Comparison of ENCODE assay signal across 9 cellular contexts in genomic region chr5:139481580-139482049, GRCh38. TPM values are rescaled to one million over a fixed set of nuclear protein-coding genes. Genes with fewer than 3 reads are reported as not detected.
DNase-seq lines count a peak whose midpoint lies in the region; ATAC-seq, FAIRE-seq and TF ChIP-seq lines count a peak whose summit lies in the region.
"Had no signal": no experiment of that assay in that cellular context is flagged by ENCODE, and none has a peak within 500 bp of the region (broad histone marks: within the 10 kb centered on the region; RNA-seq: fewer than 3 reads in every experiment).

No MANE protein-coding gene starts in this region.

- TF ChIP-seq CTCF in A673 (conservative IDR thresholded peaks at IDR 0.05; ENCODE audit: low read depth, low read length) (peak; percentile 36; the same call in 1 of the 2 replicates), Peyer's patch (IDR thresholded peaks at IDR 0.05) (no peak), H1 (IDR thresholded peaks at IDR 0.05; ENCODE audit: control extremely low read depth in 1 of 3, insufficient read depth in 1 of 3, low read depth in 1 of 3, low read length in 3 of 3) (peak in 2 of 3 experiments; percentile 9 to 35; a peak in 2 of 4 replicates)

- no peak for FAIRE-seq in H1 (lab: Jason Lieb, UNC)

- no peak for TF ChIP-seq EP300 in H1 (IDR thresholded peaks at IDR 0.05; ENCODE audit: borderline replicate concordance in 1 of 2, low read depth in 2 of 2, low read length in 2 of 2)

- H3K18ac ChIP-seq in H1 (ENCODE audit: extremely low read depth, low read length), result peak overlapping the region; percentile 48

- H3K27me3 ChIP-seq in A673 (replicated peaks; ENCODE audit: insufficient read depth, low read depth, low read length, poor library complexity) (no peaks in the 10 kb centered on the region), Peyer's patch (no peaks in the 10 kb centered on the region), H1 (replicated peaks in 1 of 4; ENCODE audit: control insufficient read depth in 3 of 4, extremely low read depth in 1 of 4, insufficient read depth in 3 of 4, low read length in 3 of 4) (no peaks in the 10 kb centered on the region)

- ATAC-seq in GM18511 (IDR thresholded peaks at IDR 0.05; ENCODE audit: unreplicated experiment), result peak; percentile 44
- ATAC-seq in natural killer cell treated with Interleukin-12 subunit alpha and Interleukin-12 subunit beta and Interleukin-15 and Interleukin-18, amount 100 ng/mL, for 72 hours, result no peak

- H3K14ac ChIP-seq in H1 (ENCODE audit: insufficient read length), result no peak overlapping the region

- intact Hi-C loops in A673 (cut with micrococcal nuclease; ENCODE audit: unreplicated experiment), result no loop called here

- no peak overlapping the region for H3K4me2 ChIP-seq in H1 (ENCODE audit: insufficient read depth in 1 of 2, low read depth in 2 of 2, low read length in 2 of 2)

- no peaks in the 10 kb centered on the region for H3K27me3 Mint-ChIP-seq in natural killer cell treated with Interleukin-12 subunit alpha and Interleukin-12 subunit beta and Interleukin-15 and Interleukin-18, amount 100 ng/mL, for 72 hours

- H3K36me3 ChIP-seq in A673 (ENCODE audit: insufficient read depth, low read length, poor library complexity, severe bottlenecking) (peaks cover 10% of the 10 kb centered on the region), Peyer's patch (peaks cover 0 to 13% (median 0%) of the 10 kb centered on the region in 3 donors), H1 (ENCODE audit: control insufficient read depth in 2 of 4, insufficient read depth in 4 of 4, low read length in 3 of 4) (no peaks in the 10 kb centered on the region)

- no peak overlapping the region for H4K8ac ChIP-seq in H1 (ENCODE audit: extremely low read depth, insufficient read depth, low read length)

- H3K4ac ChIP-seq in H1 (replicated peaks; ENCODE audit: insufficient read length, low read depth, low read length), result no peak overlapping the region

- H3K36me3 Mint-ChIP-seq in natural killer cell treated with Interleukin-12 subunit alpha and Interleukin-12 subunit beta and Interleukin-15 and Interleukin-18, amount 100 ng/mL, for 72 hours, result no peaks in the 10 kb centered on the region

- H3K4me3 ChIP-seq in A673 (ENCODE audit: low read depth, low read length, poor library complexity, severe bottlenecking) (peak overlapping the region; percentile 55), Peyer's patch (peak overlapping the region; percentile 34 to 55 (median 44)), H1 (ENCODE audit: extremely low read depth in 1 of 4, insufficient read depth in 2 of 4, low read depth in 3 of 4, low read length in 4 of 4) (no peak overlapping the region)

- peak overlapping the region; percentile 95 for H3K4me3 Mint-ChIP-seq in natural killer cell treated with Interleukin-12 subunit alpha and Interleukin-12 subunit beta and Interleukin-15 and Interleukin-18, amount 100 ng/mL, for 72 hours

- no peak overlapping the region for H4K5ac ChIP-seq in H1 (ENCODE audit: insufficient read length, low read depth, low read length)

- no peak overlapping the region for H2BK12ac ChIP-seq in H1 (ENCODE audit: low read depth, low read length)

- H2AK5ac ChIP-seq in H1 (ENCODE audit: low read depth, low read length), result no peak overlapping the region

- TF ChIP-seq RAD21 in H1 (IDR thresholded peaks at IDR 0.05 in 1 of 2, conservative IDR thresholded peaks at IDR 0.05 in 1 of 2; ENCODE audit: low read depth in 2 of 2, low read length in 2 of 2), result peak; percentile 21 to 37; a peak in 2 of 4 replicates

- peak overlapping the region; percentile 92 to 95 for H3K27ac Mint-ChIP-seq in natural killer cell treated with Interleukin-12 subunit alpha and Interleukin-12 subunit beta and Interleukin-15 and Interleukin-18, amount 100 ng/mL, for 72 hours

- peaks cover 33 to 41% of the 10 kb centered on the region in 2 donors for H3K4me1 Mint-ChIP-seq in natural killer cell treated with Interleukin-12 subunit alpha and Interleukin-12 subunit beta and Interleukin-15 and Interleukin-18, amount 100 ng/mL, for 72 hours (ENCODE audit: low read depth in 2 of 2)

- TF ChIP-seq POLR2A in Peyer's patch (IDR thresholded peaks at IDR 0.05) (no peak), H1 (IDR thresholded peaks at IDR 0.05; ENCODE audit: control extremely low read depth in 1 of 2, low read depth in 2 of 2, low read length in 2 of 2) (no peak)

- WGBS in H1 (ENCODE audit: extremely low coverage in 1 of 2, insufficient coverage in 1 of 2, insufficient read length in 1 of 2, insufficient replicate concordance in 2 of 2, low coverage in 1 of 2, low lambda C conversion rate in 2 of 2, missing lambda C conversion rate in 1 of 2), 2 experiments, result 82% methylated on average over 5 of the region's 5 CpGs; no CpG with 5 or more reads in 1 of the 2 experiments

- H2BK120ac ChIP-seq in H1 (replicated peaks; ENCODE audit: low read depth, low read length), result no peak overlapping the region

- H3K27ac ChIP-seq in A673 (ENCODE audit: low read depth, low read length, poor library complexity, severe bottlenecking) (peak overlapping the region; percentile 89), Peyer's patch (peak overlapping the region; percentile 74 to 93 (median 87)), H1 (ENCODE audit: low read depth, low read length) (no peak overlapping the region)

- no TSS peak for BruUV-seq in A673 (replicated peaks; lab: Mats Ljungman, UMichigan)

- no peaks in the 10 kb centered on the region for H3K9me3 Mint-ChIP-seq in natural killer cell treated with Interleukin-12 subunit alpha and Interleukin-12 subunit beta and Interleukin-15 and Interleukin-18, amount 100 ng/mL, for 72 hours

- 0 out of 2 replicates have a peak overlapping the region, but pooled peaks have one; percentile 74 for H2AFZ ChIP-seq in H1 (ENCODE audit: low read length)

- no peaks in the 10 kb centered on the region for H4K20me1 ChIP-seq in H1 (replicated peaks in 1 of 2; ENCODE audit: control insufficient read depth in 1 of 2, insufficient read depth in 2 of 2, low read length in 2 of 2)

- H3K56ac ChIP-seq in H1 (replicated peaks; ENCODE audit: insufficient read length, low read depth, low read length), result no peak overlapping the region

- H2BK20ac ChIP-seq in H1 (ENCODE audit: low read length), result no peak overlapping the region

- H3K9me3 ChIP-seq in A673 (ENCODE audit: low read depth, low read length, poor library complexity, severe bottlenecking) (no peaks in the 10 kb centered on the region), Peyer's patch (no peaks in the 10 kb centered on the region), H1 (ENCODE audit: insufficient read depth in 2 of 2, low read depth in 1 of 2, low read length in 1 of 2) (no peaks in the 10 kb centered on the region)

- no peaks in the 10 kb centered on the region for H3K79me1 ChIP-seq in H1 (ENCODE audit: low read depth, low read length)

- H3K4me1 ChIP-seq in A673 (ENCODE audit: insufficient read depth, low read length, poor library complexity, severe bottlenecking) (peaks cover 10% of the 10 kb centered on the region), Peyer's patch (peaks cover 0 to 26% (median 0%) of the 10 kb centered on the region in 4 donors), H1 (replicated peaks in 1 of 4; ENCODE audit: control insufficient read depth in 3 of 4, insufficient read depth in 4 of 4, low read length in 3 of 4) (peaks cover 0 to 10% (median 5%) of the 10 kb centered on the region in 4 experiments; a peak in 5 of 7 replicates)

- peak; percentile 50 for DNase-seq in A673 (ENCODE audit: low spot score)
- peak in 1 of 3 donors; percentile 22 for DNase-seq in Peyer's patch
- no peak for DNase-seq in H1 (ENCODE audit: low read depth in 1 of 2, low spot score in 2 of 2)
- peak; percentile 62 for DNase-seq in natural killer cell treated with Interleukin-12 subunit alpha and Interleukin-12 subunit beta and Interleukin-15 and Interleukin-18, amount 100 ng/mL, for 72 hours (ENCODE audit: low spot score)
- DNase-seq in NCI-H187 treated with DMSO at 0.1 percent for 48 hours (lab: John Stamatoyannopoulos, UW), result no peak
- no peak for DNase-seq in stimulated activated CD8-positive, alpha-beta memory T cell treated with anti-CD3 and anti-CD28 coated beads, Interleukin-4, amount 100 ng/mL, for 48 hours
- no peak for DNase-seq in NK-92 treated with Interleukin-12 subunit alpha and Interleukin-12 subunit beta, amount 100 ng/mL, for 24 hours (lab: John Stamatoyannopoulos, UW)

- H3K23me2 ChIP-seq in H1 (ENCODE audit: low read depth, low read length), result no peaks in the 10 kb centered on the region; the same call in 1 of the 2 replicates

- CTCF ChIA-PET in A673 (lab: Charles Lee), result interaction anchor here (1.2 kb wide), 1 partner anchor 59 kb away, joined by 6 read pairs; no protein-coding TSS in a partner anchor
- CTCF ChIA-PET in H1 (lab: Charles Lee; ENCODE audit: partially characterized antibody), result interaction anchor here (0.6 to 5.3 kb wide), 15 partner anchors 9 to 88 kb away, joined by 3 to 38 read pairs (median 5); partner anchors contain the start of genes ECSCR and SMIM33

- no peak overlapping the region for H4K91ac ChIP-seq in H1 (replicated peaks; ENCODE audit: insufficient read length, low read length)

- H2BK15ac ChIP-seq in H1 (ENCODE audit: low read length), result no peak overlapping the region

- POLR2A ChIA-PET in A673 (lab: Charles Lee; ENCODE audit: low non-redundant PET) (interaction anchor here (0.6 kb wide), 1 partner anchor 991 kb away, joined by 4 read pairs; no protein-coding TSS in a partner anchor), H1 (lab: Charles Lee; ENCODE audit: partially characterized antibody) (interaction anchor here (0.6 to 1.4 kb wide), 5 partner anchors 19 to 205 kb away, joined by 3 to 4 read pairs (median 3); partner anchors contain the start of gene ECSCR)

- no peaks in the 10 kb centered on the region for H3K79me2 ChIP-seq in H1 (ENCODE audit: control insufficient read depth in 1 of 2, insufficient read depth in 2 of 2, low read length in 2 of 2)

- no peak overlapping the region for H3K9ac ChIP-seq in H1 (replicated peaks in 1 of 4; ENCODE audit: extremely low read depth in 1 of 4, low read depth in 3 of 4, low read length in 3 of 4)

- H3K23ac ChIP-seq in H1 (ENCODE audit: insufficient read length), result no peak overlapping the region

- peak overlapping the region; percentile 66; the same call in 1 of the 2 replicates for H2BK5ac ChIP-seq in H1 (ENCODE audit: low read depth, low read length)

RNA-seq across cellular contexts. Expression of gene STING1, which starts 0.9 kb away (rescaled TPM):
- total RNA-seq in A673 (2021), result 29.4 and 30.7 TPM in 2 replicates
- total RNA-seq in Peyer's patch, result 10 to 100 TPM in 3 of 4 donors, 1 to 10 TPM in 1; 9.5 to 48.7 (median 18.0) TPM
- total RNA-seq in H1 (2021; fragmentation: NEBNext Ultra II Directional; extraction: Animal tissue kit (Norgen Biotek cat#: 25700)), result 0.26 and 0.42 TPM in 2 replicates
- polyA plus RNA-seq in H1 (2011; rRNA removed), result 0.47 and 1.2 TPM in 2 replicates
- 0.74 TPM for polyA plus RNA-seq in H1 (2011; cell fraction: cytosol; rRNA removed)
- 1.5 TPM for polyA plus RNA-seq in H1 (2011; cell fraction: nucleus; rRNA removed)
- polyA plus RNA-seq in H1 (2012, experiment 1 of 2), result 0.35 to 0.66 TPM (median 0.62 TPM) in 4 replicates
- polyA plus RNA-seq in H1 (2012, experiment 2 of 2), result 0.12 TPM
- polyA plus RNA-seq in H1 (2013, experiment 1 of 2), result 0.24 TPM
- polyA plus RNA-seq in H1 (2013, experiment 2 of 2), result 0.29 TPM
- 0.38 and 0.90 TPM in 2 replicates for polyA minus RNA-seq in H1 (2011; rRNA and poly(A)+ RNA removed)
- not detected for polyA minus RNA-seq in H1 (2011; cell fraction: cytosol; rRNA and poly(A)+ RNA removed)
- polyA minus RNA-seq in H1 (2011; cell fraction: nucleus; rRNA and poly(A)+ RNA removed), result 0.90 TPM
- 100 to 1,000 TPM; 138 to 156 TPM for total RNA-seq in natural killer cell treated with Interleukin-12 subunit alpha and Interleukin-12 subunit beta and Interleukin-15 and Interleukin-18, amount 100 ng/mL, for 72 hours

RNA-seq across cellular contexts. Expression of gene SMIM33, which starts 10.8 kb away (rescaled TPM):
- total RNA-seq in A673 (2021) (not detected in 2 replicates), Peyer's patch (1 to 10 TPM in 2 of 4 donors, under 1 TPM in 2; 0.40 to 1.7 (median 0.99) TPM)
- not detected in 2 replicates for total RNA-seq in H1 (2021; fragmentation: NEBNext Ultra II Directional; extraction: Animal tissue kit (Norgen Biotek cat#: 25700))
- polyA plus RNA-seq in H1 (2011; rRNA removed), result not detected in 2 replicates
- not detected for polyA plus RNA-seq in H1 (2011; cell fraction: cytosol; rRNA removed)
- not detected for polyA plus RNA-seq in H1 (2011; cell fraction: nucleus; rRNA removed)
- polyA plus RNA-seq in H1 (2012, experiment 1 of 2), result not detected in 4 replicates
- polyA plus RNA-seq in H1 (2012, experiment 2 of 2), result not detected
- polyA plus RNA-seq in H1 (2013, experiment 1 of 2), result not detected
- not detected for polyA plus RNA-seq in H1 (2013, experiment 2 of 2)
- polyA minus RNA-seq in H1 (2011; rRNA and poly(A)+ RNA removed), result 0.05 TPM in 1 of 2 replicates, not detected in the other
- not detected for polyA minus RNA-seq in H1 (2011; cell fraction: cytosol; rRNA and poly(A)+ RNA removed)
- not detected for polyA minus RNA-seq in H1 (2011; cell fraction: nucleus; rRNA and poly(A)+ RNA removed)
- not detected for total RNA-seq in natural killer cell treated with Interleukin-12 subunit alpha and Interleukin-12 subunit beta and Interleukin-15 and Interleukin-18, amount 100 ng/mL, for 72 hours
- total RNA-seq: glomerular endothelial cell had no signal

RNA-seq across cellular contexts. Expression of gene ECSCR, which starts 19.1 kb away (rescaled TPM):
- total RNA-seq in A673 (2021), result 1.1 and 1.6 TPM in 2 replicates
- 10 to 100 TPM in 1 of 4 donors, 1 to 10 TPM in 3; 3.2 to 24.8 (median 7.9) TPM for total RNA-seq in Peyer's patch
- total RNA-seq in H1 (2021; fragmentation: NEBNext Ultra II Directional; extraction: Animal tissue kit (Norgen Biotek cat#: 25700)), result 2.7 and 3.3 TPM in 2 replicates
- 4.9 and 7.2 TPM in 2 replicates for polyA plus RNA-seq in H1 (2011; rRNA removed)
- polyA plus RNA-seq in H1 (2011; cell fraction: cytosol; rRNA removed), result 5.4 TPM
- 4.4 TPM for polyA plus RNA-seq in H1 (2011; cell fraction: nucleus; rRNA removed)
- polyA plus RNA-seq in H1 (2012, experiment 1 of 2), result 2.8 to 4.2 TPM (median 3.6 TPM) in 4 replicates
- polyA plus RNA-seq in H1 (2012, experiment 2 of 2), result 2.7 TPM
- polyA plus RNA-seq in H1 (2013, experiment 1 of 2), result 4.8 TPM
- polyA plus RNA-seq in H1 (2013, experiment 2 of 2), result 4.9 TPM
- 3.3 and 3.6 TPM in 2 replicates for polyA minus RNA-seq in H1 (2011; rRNA and poly(A)+ RNA removed)
- not detected for polyA minus RNA-seq in H1 (2011; cell fraction: cytosol; rRNA and poly(A)+ RNA removed)
- polyA minus RNA-seq in H1 (2011; cell fraction: nucleus; rRNA and poly(A)+ RNA removed), result 1.7 TPM
- not detected for total RNA-seq in natural killer cell treated with Interleukin-12 subunit alpha and Interleukin-12 subunit beta and Interleukin-15 and Interleukin-18, amount 100 ng/mL, for 72 hours

RNA-seq across cellular contexts. Expression of gene DNAJC18, which starts 42.3 kb away (rescaled TPM):
- total RNA-seq in A673 (2021) (16.7 and 21.1 TPM in 2 replicates), Peyer's patch (10 to 100 TPM in 1 of 4 donors, 1 to 10 TPM in 2, under 1 TPM in 1; 0.35 to 23.9 (median 3.4) TPM)
- 22.0 and 29.2 TPM in 2 replicates for total RNA-seq in H1 (2021; fragmentation: NEBNext Ultra II Directional; extraction: Animal tissue kit (Norgen Biotek cat#: 25700))
- polyA plus RNA-seq in H1 (2011; rRNA removed), result 3.8 and 7.8 TPM in 2 replicates
- polyA plus RNA-seq in H1 (2011; cell fraction: cytosol; rRNA removed), result 6.7 TPM
- 2.7 TPM for polyA plus RNA-seq in H1 (2011; cell fraction: nucleus; rRNA removed)
- polyA plus RNA-seq in H1 (2012, experiment 1 of 2), result 11.0 to 14.3 TPM (median 13.8 TPM) in 4 replicates
- 3.2 TPM for polyA plus RNA-seq in H1 (2012, experiment 2 of 2)
- polyA plus RNA-seq in H1 (2013, experiment 1 of 2), result 15.0 TPM
- polyA plus RNA-seq in H1 (2013, experiment 2 of 2), result 19.1 TPM
- polyA minus RNA-seq in H1 (2011; rRNA and poly(A)+ RNA removed), result 8.4 and 10.7 TPM in 2 replicates
- polyA minus RNA-seq in H1 (2011; cell fraction: cytosol; rRNA and poly(A)+ RNA removed), result 11.4 TPM
- polyA minus RNA-seq in H1 (2011; cell fraction: nucleus; rRNA and poly(A)+ RNA removed), result 4.1 TPM
- 10 to 100 TPM; 11.9 to 12.6 TPM for total RNA-seq in natural killer cell treated with Interleukin-12 subunit alpha and Interleukin-12 subunit beta and Interleukin-15 and Interleukin-18, amount 100 ng/mL, for 72 hours

Comparison
In these comparisons a context has a peak if more than half of its experiments do, and no peak if none do; other contexts are left out.
1. DNase-seq: peak in A673 (single experiment) and natural killer cell treated with Interleukin-12 subunit alpha and Interleukin-12 subunit beta and Interleukin-15 and Interleukin-18, amount 100 ng/mL, for 72 hours (single experiment); none in H1 (0 of 2), NCI-H187 treated with DMSO at 0.1 percent for 48 hours (single experiment), stimulated activated CD8-positive, alpha-beta memory T cell treated with anti-CD3 and anti-CD28 coated beads, Interleukin-4, amount 100 ng/mL, for 48 hours (single experiment) and NK-92 treated with Interleukin-12 subunit alpha and Interleukin-12 subunit beta, amount 100 ng/mL, for 24 hours (single experiment).
2. H3K4me3 ChIP-seq: peak in A673 (single experiment) and Peyer's patch (4 of 4); none in H1 (0 of 4).
3. CTCF ChIP-seq: peak in A673 (single experiment) and H1 (2 of 3); none in Peyer's patch (0 of 6).